In the genomic region with DNA sequence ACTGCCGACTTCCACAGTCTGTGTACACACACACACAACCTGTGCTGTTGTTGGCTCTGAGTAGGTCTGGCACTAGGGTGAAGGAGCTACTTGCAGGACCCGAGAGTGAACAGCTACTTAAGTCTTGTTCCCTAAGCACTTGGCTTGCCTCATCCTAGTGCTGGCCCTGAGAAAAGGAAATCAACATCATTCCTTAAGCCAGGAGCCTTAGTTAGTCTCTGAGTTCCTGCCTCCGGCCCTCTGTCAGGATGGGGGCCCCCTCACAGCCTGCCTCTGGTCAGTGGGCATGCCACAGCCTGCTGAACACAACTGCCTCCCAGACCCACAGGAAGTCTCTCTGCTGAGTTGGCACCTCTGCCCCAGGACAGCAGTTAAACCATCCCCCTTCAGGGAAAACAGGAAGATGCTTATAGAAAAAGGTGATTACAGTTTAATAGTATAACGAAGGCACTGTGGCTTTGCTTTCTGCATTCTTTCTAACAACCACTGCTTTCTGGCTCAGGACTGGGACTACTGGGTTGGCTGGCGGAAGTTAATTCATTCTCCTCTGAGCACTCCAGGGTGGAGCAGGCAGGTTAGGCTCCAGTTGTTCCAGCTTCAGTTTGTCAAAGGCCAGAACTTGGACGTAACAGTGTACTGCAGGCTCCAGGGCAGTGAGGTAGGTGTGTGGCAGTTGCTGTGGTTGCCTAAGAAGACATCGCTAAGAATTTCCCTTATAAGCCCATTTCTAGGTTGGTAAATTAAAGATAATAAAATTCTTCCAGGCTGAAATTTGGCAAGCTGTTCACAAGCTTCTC, we compare ENCODE assay signal across 15 cellular contexts. TPM values are rescaled to one million over a fixed set of nuclear protein-coding genes. Genes with fewer than 3 reads are reported as not detected.
DNase-seq lines count a peak whose midpoint lies in the region; ATAC-seq, FAIRE-seq and TF ChIP-seq lines count a peak whose summit lies in the region.
"Had no signal": no experiment of that assay in that cellular context is flagged by ENCODE, and none has a peak within 500 bp of the region (broad histone marks: within the 10 kb centered on the region; RNA-seq: fewer than 3 reads in every experiment).

No MANE protein-coding gene starts in this region.

- peaks cover 54% of the 10 kb centered on the region for H3K27me3 Mint-ChIP-seq in T-helper 2 cell treated with Interferon-gamma antibody and Interleukin-4, amounts not matched to agents 5 μg/mL and 100 μg/mL, for 36 hours (ENCODE audit: low read depth)

- H3K27me3 ChIP-seq in IMR-90 (ENCODE audit: control insufficient read depth, insufficient read depth, low read length) (no peaks in the 10 kb centered on the region), mammary epithelial cell (ENCODE audit: insufficient read depth, low read length) (no peaks in the 10 kb centered on the region), mesendoderm (ENCODE audit: insufficient read depth, low read length, poor library complexity) (no peaks in the 10 kb centered on the region), tibial nerve (no peaks in the 10 kb centered on the region)

- no peak for TF ChIP-seq EP300 in tibial nerve (IDR thresholded peaks at IDR 0.05)

- in situ Hi-C loops in IMR-90 (cut with MboI; ENCODE audit: low sequenced_read_pairs): no loop called here
- in situ Hi-C loops in mammary epithelial cell (cut with MboI; ENCODE audit: low sequenced_read_pairs in 2 of 2): loop anchor here in 1 of 2 donors (10.0 kb wide), 1 partner anchor 68 kb away; no protein-coding TSS in a partner anchor

- no peaks in the 10 kb centered on the region for H3K9me3 Mint-ChIP-seq in T-helper 2 cell treated with Interferon-gamma antibody and Interleukin-4, amounts not matched to agents 5 μg/mL and 100 μg/mL, for 36 hours
- H3K9me3 Mint-ChIP-seq: IgD-negative memory B cell; stimulated activated naive CD8-positive, alpha-beta T cell treated with anti-CD3 and anti-CD28 coated beads, Interleukin-15, Interleukin-2, amounts not matched to agents 100 ng/mL and 50 ng/mL, for 24 hours had no signal

- H3K23ac ChIP-seq in IMR-90 (ENCODE audit: low read depth, low read length) (peak overlapping the region; percentile 36; the same call in 1 of the 2 replicates), mesendoderm (ENCODE audit: low read length) (no peak overlapping the region)

- peaks cover 0 to 3% of the 10 kb centered on the region in 2 experiments; a peak in 1 of 4 replicates for H3K79me1 ChIP-seq in IMR-90 (ENCODE audit: low read depth in 1 of 2, low read length in 2 of 2)
- no peaks in the 10 kb centered on the region for H3K79me1 ChIP-seq in mesendoderm (ENCODE audit: low read length)

- H3K4me1 Mint-ChIP-seq in T-helper 2 cell treated with Interferon-gamma antibody and Interleukin-4, amounts not matched to agents 5 μg/mL and 100 μg/mL, for 36 hours (ENCODE audit: low read depth): peaks cover 2% of the 10 kb centered on the region

- H4K5ac ChIP-seq in IMR-90 (ENCODE audit: low read depth, low read length) (no peak overlapping the region), mesendoderm (ENCODE audit: low read length) (no peak overlapping the region)

- H4K8ac ChIP-seq in IMR-90 (ENCODE audit: low read depth in 2 of 2, low read length in 2 of 2) (no peak overlapping the region; a peak in 1 of 4 replicates), mesendoderm (ENCODE audit: low read depth, low read length) (no peak overlapping the region)

- no peak overlapping the region for H4K91ac ChIP-seq in IMR-90 (ENCODE audit: insufficient read depth, low read depth, low read length)

- H3K4me1 ChIP-seq in IMR-90 (ENCODE audit: control insufficient read depth, insufficient read depth, low read length) (peaks cover 15% of the 10 kb centered on the region), mammary epithelial cell (ENCODE audit: insufficient read depth, low read length) (peaks cover 71% of the 10 kb centered on the region), mesendoderm (ENCODE audit: control insufficient read depth, low read depth, low read length) (peaks cover 4% of the 10 kb centered on the region), tibial nerve (peaks cover 0 to 84% (median 40%) of the 10 kb centered on the region in 4 donors)

- H2AFZ ChIP-seq in IMR-90 (replicated peaks; ENCODE audit: low read length, poor library complexity) (peak overlapping the region; percentile 51), mammary epithelial cell (ENCODE audit: low read depth, low read length) (peak overlapping the region; percentile 51)
- H2AFZ ChIP-seq: hepatocyte had no signal

- dilution Hi-C loops in IMR-90 (cut with HindIII; ENCODE audit: low sequenced_read_pairs, unreplicated experiment): no loop called here
- dilution Hi-C loops in mammary epithelial cell (cut with HindIII; ENCODE audit: low sequenced_read_pairs): no loop called here

- no peak overlapping the region for H3K27ac ChIP-seq in IMR-90 (ENCODE audit: insufficient read depth, low read length)
- peak overlapping the region; percentile 46 for H3K27ac ChIP-seq in mammary epithelial cell (ENCODE audit: insufficient read depth, low read depth, low read length)
- H3K27ac ChIP-seq in mesendoderm (ENCODE audit: low read depth, low read length): no peak overlapping the region
- peak overlapping the region; percentile 38 to 90 (median 66) for H3K27ac ChIP-seq in tibial nerve
- H3K27ac ChIP-seq: hepatocyte had no signal

- TF ChIP-seq RAD21 in IMR-90 (IDR thresholded peaks at IDR 0.05; ENCODE audit: low read length): no peak

- H3K4me2 ChIP-seq in IMR-90 (ENCODE audit: low read depth, low read length): no peak overlapping the region
- H3K4me2 ChIP-seq in mammary epithelial cell (ENCODE audit: insufficient read depth, low read depth, low read length): peak overlapping the region; percentile 98
- H3K4me2 ChIP-seq in mesendoderm (ENCODE audit: low read length): no peak overlapping the region
- H3K4me2 ChIP-seq: hepatocyte had no signal

- H2BK20ac ChIP-seq in IMR-90 (ENCODE audit: low read depth, low read length): peak overlapping the region; percentile 37; the same call in 1 of the 2 replicates

- H4K20me1 ChIP-seq in IMR-90 (ENCODE audit: insufficient read depth, low read length) (no peaks in the 10 kb centered on the region), mammary epithelial cell (ENCODE audit: insufficient read depth, low read length) (no peaks in the 10 kb centered on the region)

- H3K9me3 ChIP-seq in IMR-90 (ENCODE audit: control insufficient read depth, insufficient read depth, low read length): no peaks in the 10 kb centered on the region
- H3K9me3 ChIP-seq in mammary epithelial cell (replicated peaks; ENCODE audit: insufficient read depth, low read length): no peaks in the 10 kb centered on the region
- no peaks in the 10 kb centered on the region for H3K9me3 ChIP-seq in tibial nerve

- no TSS peak for BruUV-seq in IMR-90 (replicated peaks; lab: Mats Ljungman, UMichigan)
- no TSS peak for BruUV-seq in mammary epithelial cell (replicated peaks; lab: Mats Ljungman, UMichigan)

- TF ChIP-seq POLR2A in IMR-90 (IDR thresholded peaks at IDR 0.05; ENCODE audit: low read depth, low read length): no peak
- TF ChIP-seq POLR2A in tibial nerve (IDR thresholded peaks at IDR 0.05): no peak

- H3K18ac ChIP-seq in IMR-90 (ENCODE audit: low read depth, low read length) (no peak overlapping the region; the same call in 1 of the 2 replicates), mesendoderm (ENCODE audit: low read length) (no peak overlapping the region)

- H2BK120ac ChIP-seq in IMR-90 (ENCODE audit: low read depth, low read length) (no peak overlapping the region), mesendoderm (ENCODE audit: low read depth, low read length) (no peak overlapping the region)

- ATAC-seq in IMR-90 (ENCODE audit: low read depth) (no peak), HG03139 (IDR thresholded peaks at IDR 0.05; ENCODE audit: unreplicated experiment) (no peak), GM19324 (IDR thresholded peaks at IDR 0.05; ENCODE audit: low FRiP score, unreplicated experiment) (no peak)
- ATAC-seq: Panc1 had no signal

- no peak for TF ChIP-seq CTCF in IMR-90 (conservative IDR thresholded peaks at IDR 0.05; ENCODE audit: low read depth, low read length)
- no peak for TF ChIP-seq CTCF in mammary epithelial cell (conservative IDR thresholded peaks at IDR 0.05 in 1 of 2, IDR thresholded peaks at IDR 0.05 in 1 of 2; ENCODE audit: extremely low read depth in 1 of 2, insufficient read depth in 1 of 2, low read depth in 1 of 2, low read length in 2 of 2)
- no peak for TF ChIP-seq CTCF in tibial nerve (IDR thresholded peaks at IDR 0.05)

- WGBS in IMR-90 (ENCODE audit: extremely low coverage in 2 of 2, insufficient read length in 1 of 2), 2 experiments: no CpG with 5 or more reads among the region's 7 CpGs
- 1% methylated on average over 7 of the region's 7 CpGs for whole genome bisulfite sequencing in mammary epithelial cell (ENCODE audit: low coverage, missing lambda C conversion rate)
- WGBS in mesendoderm (ENCODE audit: extremely low coverage, insufficient coverage, low lambda C conversion rate): no CpG with 5 or more reads among the region's 7 CpGs
- 64 to 70% methylated on average over 6 to 7 of the region's 7 CpGs for WGBS in tibial nerve, 2 donors

- H2BK15ac ChIP-seq in IMR-90 (ENCODE audit: low read depth, low read length) (no peak overlapping the region), mesendoderm (replicated peaks; ENCODE audit: low read depth) (no peak overlapping the region)

- no peak overlapping the region for H3K27ac Mint-ChIP-seq in T-helper 2 cell treated with Interferon-gamma antibody and Interleukin-4, amounts not matched to agents 5 μg/mL and 100 μg/mL, for 36 hours
- H3K27ac Mint-ChIP-seq: IgD-negative memory B cell; stimulated activated naive CD8-positive, alpha-beta T cell treated with anti-CD3 and anti-CD28 coated beads, Interleukin-15, Interleukin-2, amounts not matched to agents 100 ng/mL and 50 ng/mL, for 24 hours had no signal

- H2AK9ac ChIP-seq in IMR-90 (replicated peaks; ENCODE audit: low read depth, low read length, poor library complexity): peak overlapping the region; percentile 56

- CTCF ChIA-PET in IMR-90 (lab: Yijun Ruan, JAX) (interaction anchor here (0.9 kb wide), 1 partner anchor 65 kb away, joined by 3 read pairs; no protein-coding TSS in a partner anchor), mammary epithelial cell (lab: Charles Lee; ENCODE audit: low non-redundant PET) (no interaction called here)

- intact Hi-C loops in IMR-90 (cut with micrococcal nuclease) (no loop called here), mammary epithelial cell (cut with micrococcal nuclease) (no loop called here)

- no peak overlapping the region for H3K4me3 ChIP-seq in IMR-90 (ENCODE audit: insufficient read depth, low read depth, low read length)
- H3K4me3 ChIP-seq in mammary epithelial cell (replicated peaks in 1 of 3; ENCODE audit: insufficient read depth in 1 of 3, low read depth in 2 of 3, low read length in 3 of 3): peak overlapping the region in 1 of 3 experiments; percentile 19
- H3K4me3 ChIP-seq in mesendoderm (ENCODE audit: low read length): no peak overlapping the region
- peak overlapping the region in 1 of 4 donors; percentile 82 for H3K4me3 ChIP-seq in tibial nerve
- H3K4me3 ChIP-seq: hepatocyte had no signal

- H3K4ac ChIP-seq in IMR-90 (ENCODE audit: low read depth, low read length) (0 out of 2 replicates have a peak overlapping the region, but pooled peaks have one; percentile 45), mesendoderm (ENCODE audit: low read depth, low read length) (no peak overlapping the region)

- H3K14ac ChIP-seq in IMR-90 (replicated peaks; ENCODE audit: low read depth, low read length): 0 out of 2 replicates have a peak overlapping the region, but pooled peaks have one; percentile 48

- FAIRE-seq in frontal cortex (lab: Jason Lieb, UNC): no peak

- H2BK5ac ChIP-seq in IMR-90 (ENCODE audit: low read depth, low read length, poor library complexity, severe bottlenecking) (no peak overlapping the region), mesendoderm (ENCODE audit: low read length) (no peak overlapping the region)

- no peak overlapping the region for H3K56ac ChIP-seq in IMR-90 (ENCODE audit: extremely low read depth, insufficient read depth, low read length)
- no peak overlapping the region for H3K56ac ChIP-seq in mesendoderm (ENCODE audit: low read length)

- H3K36me3 ChIP-seq in IMR-90 (ENCODE audit: control insufficient read depth, insufficient read depth, low read length) (no peaks in the 10 kb centered on the region), mammary epithelial cell (ENCODE audit: insufficient read depth, low read length) (no peaks in the 10 kb centered on the region), mesendoderm (ENCODE audit: control insufficient read depth, insufficient read depth, low read length) (no peaks in the 10 kb centered on the region), tibial nerve (no peaks in the 10 kb centered on the region)

- H3K36me3 Mint-ChIP-seq in T-helper 2 cell treated with Interferon-gamma antibody and Interleukin-4, amounts not matched to agents 5 μg/mL and 100 μg/mL, for 36 hours (ENCODE audit: low read depth): no peaks in the 10 kb centered on the region
- H3K36me3 Mint-ChIP-seq: IgD-negative memory B cell had no signal

- peak overlapping the region; percentile 60; the same call in 1 of the 2 replicates for H2AK5ac ChIP-seq in IMR-90 (ENCODE audit: low read depth, low read length)
- H2AK5ac ChIP-seq in mesendoderm (ENCODE audit: low read length): no peak overlapping the region

- no peak overlapping the region for H3K9ac ChIP-seq in IMR-90 (ENCODE audit: low read depth, low read length)
- no peak overlapping the region for H3K9ac ChIP-seq in mammary epithelial cell (ENCODE audit: insufficient read depth, low read length)
- H3K9ac ChIP-seq in mesendoderm (ENCODE audit: low read length): no peak overlapping the region

- POLR2A ChIA-PET in IMR-90 (lab: Charles Lee; ENCODE audit: unreplicated experiment): no interaction called here

- H3K79me2 ChIP-seq in mammary epithelial cell (ENCODE audit: insufficient read depth, low read length) (peaks cover 8% of the 10 kb centered on the region), mesendoderm (ENCODE audit: control insufficient read depth, insufficient read depth, low read length) (no peaks in the 10 kb centered on the region)
- H3K79me2 ChIP-seq: hepatocyte had no signal

- H3K4me3 Mint-ChIP-seq in T-helper 2 cell treated with Interferon-gamma antibody and Interleukin-4, amounts not matched to agents 5 μg/mL and 100 μg/mL, for 36 hours: no peak overlapping the region
- H3K4me3 Mint-ChIP-seq: IgD-negative memory B cell; stimulated activated naive CD8-positive, alpha-beta T cell treated with anti-CD3 and anti-CD28 coated beads, Interleukin-15, Interleukin-2, amounts not matched to agents 100 ng/mL and 50 ng/mL, for 24 hours had no signal

- no peak for DNase-seq in IMR-90
- DNase-seq in mammary epithelial cell: peak; percentile 89
- peak; percentile 26 for DNase-seq in mesendoderm
- DNase-seq in tibial nerve (ENCODE audit: low spot score in 2 of 2): no peak
- no peak for DNase-seq in frontal cortex (ENCODE audit: low spot score in 2 of 2)
- no peak for DNase-seq in T-helper 2 cell treated with Interferon-gamma antibody and Interleukin-4, amounts not matched to agents 5 μg/mL and 100 μg/mL, for 36 hours (ENCODE audit: low spot score)
- DNase-seq: activated CD4-positive, CD25-positive, alpha-beta regulatory T cell; activated effector memory CD4-positive, alpha-beta T cell treated with anti-CD3 and anti-CD28 coated beads, Interleukin-2, amount 50 U/mL, for 16 hours; Calu3 had no signal

- peaks cover 10% of the 10 kb centered on the region for H3K9me1 ChIP-seq in IMR-90 (ENCODE audit: insufficient read depth, low read length)

RNA-seq across cellular contexts. Expression of gene MAMDC2, which starts 2.8 kb away (rescaled TPM):
- total RNA-seq in IMR-90 (2012; rRNA removed) (5.0 and 5.6 TPM in 2 replicates), mammary epithelial cell (10 to 100 TPM in 1 of 2 donors, 1 to 10 TPM in 1; 8.3 to 33.5 TPM), tibial nerve (10 to 100 TPM; 24.9 to 75.9 (median 60.8) TPM), frontal cortex (2.0 TPM)
- polyA plus RNA-seq in IMR-90 (2012; rRNA removed) (5.0 and 5.2 TPM in 2 replicates), mammary epithelial cell (10.9 TPM)
- 1.2 and 2.8 TPM in 2 replicates for polyA plus RNA-seq in IMR-90 (2012; cell fraction: cytosol; rRNA removed)
- 1.3 and 3.5 TPM in 2 replicates for polyA plus RNA-seq in IMR-90 (2012; cell fraction: nucleus; rRNA removed; ENCODE audit: low replicate concordance)
- polyA minus RNA-seq in mammary epithelial cell: 13.5 TPM
- 3.3 TPM for polyA plus RNA-seq in mesendoderm (2013, experiment 1 of 2)
- polyA plus RNA-seq in mesendoderm (2013, experiment 2 of 2): 3.7 TPM
- polyA plus RNA-seq: IgD-negative memory B cell had no signal

Comparison
In these comparisons a context has a peak if more than half of its experiments do, and no peak if none do; other contexts are left out.
1. DNase-seq: peak in mammary epithelial cell (single experiment) and mesendoderm (single experiment); none in IMR-90 (single experiment), tibial nerve (0 of 2), frontal cortex (0 of 2) and T-helper 2 cell treated with Interferon-gamma antibody and Interleukin-4, amounts not matched to agents 5 μg/mL and 100 μg/mL, for 36 hours (single experiment).
2. H3K27ac ChIP-seq: peak in mammary epithelial cell (single experiment) and tibial nerve (4 of 4); none in IMR-90 (single experiment) and mesendoderm (single experiment).